ENCODE assay signal across 17 cellular contexts in genomic region chr3:113132571-113132996, GRCh38.
DNase-seq lines count a peak whose midpoint lies in the region; ATAC-seq and TF ChIP-seq lines count a peak whose summit lies in the region.
"Had no signal": no experiment of that assay in that cellular context is flagged by ENCODE, and none has a peak within 500 bp of the region (broad histone marks: within the 10 kb centered on the region; RNA-seq: fewer than 3 reads in every experiment).

No MANE protein-coding gene starts in this region.

- no peaks in the 10 kb centered on the region for H3K36me3 Mint-ChIP-seq in HFFc6 (ENCODE audit: low read depth)

- peaks cover 0 to 2% (median 0%) of the 10 kb centered on the region in 11 donors for H3K9me3 ChIP-seq in heart right ventricle
- H3K9me3 ChIP-seq: thyroid gland had no signal

- DNase-seq in AG09319 (ENCODE audit: extremely low read depth, low read depth), result peak; percentile 39
- peak; percentile 61 for DNase-seq in HFFc6
- peak; percentile 86 for DNase-seq in astrocyte of the hippocampus (ENCODE audit: low read depth, low spot score)
- DNase-seq in kidney glomerular epithelial cell (lab: John Stamatoyannopoulos, UW), result peak; percentile 44
- DNase-seq in activated gamma-delta T cell (lab: John Stamatoyannopoulos, UW), result no peak
- no peak for DNase-seq in heart right ventricle
- no peak for DNase-seq in hepatic stellate cell (ENCODE audit: low spot score)
- DNase-seq: activated CD8-positive, alpha-beta T cell treated with anti-CD3 and anti-CD28 coated beads for 36 hours; activated naive CD4-positive, alpha-beta T cell; central memory CD4-positive, alpha-beta T cell; KBM-7; NCI-H187 treated with DMSO at 0.1 percent for 48 hours; occipital lobe; Right ventricle myocardium superior; thyroid gland had no signal

- no peak overlapping the region for H3K27ac ChIP-seq in heart right ventricle
- H3K27ac ChIP-seq: thyroid gland had no signal

- peaks cover 2% of the 10 kb centered on the region for H3K27me3 Mint-ChIP-seq in HFFc6 (ENCODE audit: insufficient read depth)
- H3K27me3 Mint-ChIP-seq: activated CD8-positive, alpha-beta T cell treated with anti-CD3 and anti-CD28 coated beads for 36 hours; memory B cell had no signal

- H3K4me1 ChIP-seq in heart right ventricle, result peaks cover 0 to 5% (median 0%) of the 10 kb centered on the region in 9 donors
- H3K4me1 ChIP-seq: thyroid gland had no signal

- peak overlapping the region; percentile 22; the same call in 1 of the 2 replicates for H3K27ac Mint-ChIP-seq in HFFc6
- H3K27ac Mint-ChIP-seq: activated CD8-positive, alpha-beta T cell treated with anti-CD3 and anti-CD28 coated beads for 36 hours; memory B cell had no signal

- H3K36me3 ChIP-seq in heart right ventricle, result no peaks in the 10 kb centered on the region
- H3K36me3 ChIP-seq: thyroid gland had no signal

- H3K4me1 Mint-ChIP-seq in HFFc6 (ENCODE audit: low read depth), result peaks cover 27% of the 10 kb centered on the region
- H3K4me1 Mint-ChIP-seq: memory B cell had no signal

- H3K9me3 Mint-ChIP-seq in HFFc6, result no peaks in the 10 kb centered on the region
- H3K9me3 Mint-ChIP-seq: activated CD8-positive, alpha-beta T cell treated with anti-CD3 and anti-CD28 coated beads for 36 hours; memory B cell had no signal

- ATAC-seq in GM18861 (IDR thresholded peaks at IDR 0.05; ENCODE audit: unreplicated experiment), result no peak
- no peak for ATAC-seq in heart right ventricle
- ATAC-seq: activated CD8-positive, alpha-beta T cell treated with anti-CD3 and anti-CD28 coated beads for 36 hours had no signal

- no peak overlapping the region for H3K4me3 ChIP-seq in heart right ventricle
- H3K4me3 ChIP-seq: thyroid gland had no signal

- WGBS in heart right ventricle, 2 donors, result 74 to 85% methylated on average over 2 of the region's 2 CpGs

- no peaks in the 10 kb centered on the region for H3K27me3 ChIP-seq in heart right ventricle
- H3K27me3 ChIP-seq: thyroid gland had no signal

- intact Hi-C loops in heart right ventricle (cut with DNase I), result loop anchor here in 4 of 10 donors (5.0 to 10.0 kb wide), 2 partner anchors 75 to 78 kb away; no protein-coding TSS in a partner anchor

- TF ChIP-seq CTCF in AG09319 (IDR thresholded peaks at IDR 0.05; ENCODE audit: low read depth, low read length), result peak; percentile 28
- TF ChIP-seq CTCF in HFFc6 (IDR thresholded peaks at IDR 0.05), result peak; percentile 42
- no peak for TF ChIP-seq CTCF in heart right ventricle (IDR thresholded peaks at IDR 0.05)

- H3K4me3 Mint-ChIP-seq in HFFc6, result no peak overlapping the region; the same call in 1 of the 2 replicates
- H3K4me3 Mint-ChIP-seq: activated CD8-positive, alpha-beta T cell treated with anti-CD3 and anti-CD28 coated beads for 36 hours; memory B cell had no signal

Comparison
In these comparisons a context has a peak if more than half of its experiments do, and no peak if none do; other contexts are left out.
1. DNase-seq: peak in AG09319 (single experiment), HFFc6 (single experiment), astrocyte of the hippocampus (single experiment) and kidney glomerular epithelial cell (single experiment); none in activated gamma-delta T cell (single experiment), heart right ventricle (0 of 2) and hepatic stellate cell (single experiment).
2. CTCF ChIP-seq: peak in AG09319 (single experiment) and HFFc6 (single experiment); none in heart right ventricle (0 of 9).